ENCODE assay signal across 1 cellular context in genomic region chr12:29273178-29273843, GRCh38.
TF ChIP-seq lines count a peak whose summit lies in the region.

No MANE protein-coding gene starts in this region.

TF ChIP-seq in WTC11, 78 proteins besides CTCF, POLR2A, EP300 and RAD21 (continued from another document):
- no peak for TF ChIP-seq ZNF532 (CRISPR knock-in tag; IDR thresholded peaks at IDR 0.05; ENCODE audit: borderline replicate concordance)
- TF ChIP-seq ATF6 (CRISPR knock-in tag; IDR thresholded peaks at IDR 0.05): no peak
- 0 out of 2 replicates have a peak, but pooled peaks have one; percentile 19 for TF ChIP-seq ZNF281 (CRISPR knock-in tag; IDR thresholded peaks at IDR 0.05)
